Comparison of ENCODE assay signal across 8 cellular contexts in the genomic region with DNA sequence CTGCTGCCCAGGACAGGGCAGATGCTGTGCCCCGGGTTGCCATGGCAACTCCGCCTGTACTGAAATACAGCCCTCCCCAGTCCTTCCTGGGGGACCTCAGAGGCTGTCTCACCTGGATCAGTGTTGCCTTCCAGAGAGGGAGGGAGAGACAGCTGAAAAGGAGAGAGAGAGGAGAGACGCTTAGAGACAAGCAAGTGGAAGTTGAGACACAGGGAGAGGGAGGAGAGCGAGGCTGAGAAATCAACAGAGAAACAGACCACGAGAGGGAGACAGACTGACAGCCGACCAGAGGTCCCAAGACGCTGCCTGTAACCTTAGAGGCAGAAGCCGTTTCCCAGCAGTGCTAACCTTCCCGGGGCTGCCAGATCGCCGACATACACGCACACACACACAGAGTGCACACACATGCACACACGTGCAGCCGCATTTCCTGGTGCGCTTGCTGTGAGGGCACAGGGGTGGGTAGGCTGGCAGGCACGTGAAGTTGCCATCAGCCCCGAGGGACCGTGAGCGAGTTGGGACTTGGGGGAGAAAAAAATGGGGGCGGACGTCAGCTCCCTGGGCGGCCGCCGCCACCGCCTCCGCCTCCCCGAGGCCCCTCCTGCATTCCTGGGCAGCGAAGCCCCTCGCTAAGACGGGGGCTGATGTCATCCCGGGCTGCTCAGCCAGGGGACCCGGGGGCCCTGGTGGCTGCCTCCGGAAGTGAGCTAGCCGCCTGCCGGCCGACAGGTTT.
DNase-seq lines count a peak whose midpoint lies in the region; ATAC-seq, FAIRE-seq and TF ChIP-seq lines count a peak whose summit lies in the region.

No MANE protein-coding gene starts in this region.

- H3K9me3 ChIP-seq in cardiac muscle cell (ENCODE audit: low read depth) (no peaks in the 10 kb centered on the region), pancreas (no peaks in the 10 kb centered on the region), thyroid gland (no peaks in the 10 kb centered on the region)

- peak overlapping the region; percentile 85 for H3K27ac Mint-ChIP-seq in activated naive CD8-positive, alpha-beta T cell treated with anti-CD3 and anti-CD28 coated beads, Interleukin-2, amount 10 ng/mL, durations not matched to agents 7 days and 5 days

- H3K4me1 ChIP-seq in cardiac muscle cell (ENCODE audit: low read depth) (peaks cover 9% of the 10 kb centered on the region), pancreas (peaks cover 7 to 13% (median 8%) of the 10 kb centered on the region in 3 donors), thyroid gland (peaks cover 49 to 50% of the 10 kb centered on the region in 2 donors)

- DNase-seq in GM03348 (ENCODE audit: low spot score) (peak; percentile 85), M059J (ENCODE audit: low read depth) (peak; percentile 84), SKM-1 (lab: John Stamatoyannopoulos, UW; ENCODE audit: unreplicated experiment) (peak; percentile 81), cardiac muscle cell (ENCODE audit: low read depth in 1 of 2, low spot score in 1 of 2) (peak; percentile 83 to 88), pancreas (peak; percentile 72 to 93 (median 81)), thyroid gland (peak; percentile 83)
- peak; percentile 63 for DNase-seq in activated naive CD8-positive, alpha-beta T cell treated with anti-CD3 and anti-CD28 coated beads, Interleukin-2, amount 10 ng/mL, durations not matched to agents 7 days and 5 days

- ATAC-seq in activated naive CD8-positive, alpha-beta T cell treated with anti-CD3 and anti-CD28 coated beads, Interleukin-2, amount 10 ng/mL, durations not matched to agents 7 days and 5 days (ENCODE audit: low read depth) = peak; percentile 87
- ATAC-seq in pancreas = peak; percentile 83 to 84 (median 83)
- ATAC-seq in GM18517 (IDR thresholded peaks at IDR 0.05; ENCODE audit: unreplicated experiment) = no peak

- peaks cover 4% of the 10 kb centered on the region for H3K36me3 Mint-ChIP-seq in activated naive CD8-positive, alpha-beta T cell treated with anti-CD3 and anti-CD28 coated beads, Interleukin-2, amount 10 ng/mL, durations not matched to agents 7 days and 5 days

- H3K36me3 ChIP-seq in cardiac muscle cell (no peaks in the 10 kb centered on the region), pancreas (no peaks in the 10 kb centered on the region), thyroid gland (no peaks in the 10 kb centered on the region)

- H3K27me3 ChIP-seq in cardiac muscle cell (no peaks in the 10 kb centered on the region), pancreas (no peaks in the 10 kb centered on the region), thyroid gland (no peaks in the 10 kb centered on the region)

- TF ChIP-seq POLR2A in thyroid gland (IDR thresholded peaks at IDR 0.05) = peak in 1 of 2 donors; percentile 36

- FAIRE-seq in pancreas (lab: Jason Lieb, UNC) = no peak

- H3K4me1 Mint-ChIP-seq in activated naive CD8-positive, alpha-beta T cell treated with anti-CD3 and anti-CD28 coated beads, Interleukin-2, amount 10 ng/mL, durations not matched to agents 7 days and 5 days = peaks cover 9% of the 10 kb centered on the region

- no peaks in the 10 kb centered on the region for H3K27me3 Mint-ChIP-seq in activated naive CD8-positive, alpha-beta T cell treated with anti-CD3 and anti-CD28 coated beads, Interleukin-2, amount 10 ng/mL, durations not matched to agents 7 days and 5 days

- POLR2A ChIA-PET in activated naive CD8-positive, alpha-beta T cell treated with anti-CD3 and anti-CD28 coated beads, Interleukin-2, amount 10 ng/mL, durations not matched to agents 7 days and 5 days (lab: Charles Lee) = interaction anchor here (1.0 to 1.6 kb wide), 5 partner anchors 25 to 49 kb away, joined by 3 to 5 read pairs (median 4); no protein-coding TSS in a partner anchor

- TF ChIP-seq CTCF in cardiac muscle cell (IDR thresholded peaks at IDR 0.05; ENCODE audit: low read depth, low read length) = peak; percentile 71
- TF ChIP-seq CTCF in pancreas (IDR thresholded peaks at IDR 0.05) = peak in 2 of 4 donors; percentile 17 to 24
- TF ChIP-seq CTCF in thyroid gland (IDR thresholded peaks at IDR 0.05) = peak; percentile 43 to 84 (median 57)

- intact Hi-C loops in pancreas (cut with DNase I) (no loop called here), thyroid gland (cut with DNase I) (loop anchor here (10.0 kb wide), 1 partner anchor 64 kb away; no protein-coding TSS in a partner anchor)

- H3K27ac ChIP-seq in cardiac muscle cell (peak overlapping the region; percentile 78), pancreas (peak overlapping the region; percentile 84 to 89 (median 85)), thyroid gland (peak overlapping the region; percentile 86 to 93 (median 87))

- H3K9me3 Mint-ChIP-seq in activated naive CD8-positive, alpha-beta T cell treated with anti-CD3 and anti-CD28 coated beads, Interleukin-2, amount 10 ng/mL, durations not matched to agents 7 days and 5 days = no peaks in the 10 kb centered on the region

- H3K4me3 ChIP-seq in cardiac muscle cell (peak overlapping the region; percentile 23), pancreas (peak overlapping the region; percentile 19 to 48 (median 46)), thyroid gland (replicated peaks in 1 of 3) (peak overlapping the region; percentile 30 to 44 (median 40))

- WGBS in pancreas, 2 donors = 0 to 5% methylated on average over 31 to 36 of the region's 36 CpGs
- WGBS in thyroid gland, 2 donors = 0 to 1% methylated on average over 20 to 27 of the region's 36 CpGs

- peak overlapping the region; percentile 84 for H3K4me3 Mint-ChIP-seq in activated naive CD8-positive, alpha-beta T cell treated with anti-CD3 and anti-CD28 coated beads, Interleukin-2, amount 10 ng/mL, durations not matched to agents 7 days and 5 days
